In genomic region chr11:111186308-111186967, GRCh38 we compare ENCODE assay signal across 18 cellular contexts. TPM values are rescaled to one million over a fixed set of nuclear protein-coding genes. Genes with fewer than 3 reads are reported as not detected.
"Had no signal": no experiment of that assay in that cellular context is flagged by ENCODE, and none has a peak within 500 bp of the region (broad histone marks: within the 10 kb centered on the region; RNA-seq: fewer than 3 reads in every experiment).

No MANE protein-coding gene starts in this region.

- H3K27me3 ChIP-seq: transverse colon had no signal

- ATAC-seq: activated CD8-positive, alpha-beta memory T cell treated with anti-CD3 and anti-CD28 coated beads, Interleukin-2, amount 10 ng/mL, durations not matched to agents 7 days and 5 days; mucosa of descending colon; right cardiac atrium; stimulated activated effector memory CD8-positive, alpha-beta T cell treated with anti-CD3 and anti-CD28 coated beads, Interleukin-12 subunit alpha, Interleukin-12 subunit beta, amount 100 ng/mL, for 72 hours had no signal

- H3K4me2 ChIP-seq: smooth muscle cell had no signal

- H3K4me3 ChIP-seq: mucosa of descending colon, smooth muscle cell, transverse colon had no signal

- H3K9me3 ChIP-seq: mucosa of descending colon, transverse colon had no signal

- H3K36me3 ChIP-seq: transverse colon had no signal

- H3K27ac ChIP-seq: transverse colon had no signal

- DNase-seq: activated CD4-positive, alpha-beta T cell treated with anti-CD3 and anti-CD28 coated beads for 1 hour; activated CD4-positive, alpha-beta T cell treated with anti-CD3 and anti-CD28 coated beads, Interleukin-2, amount 50 U/mL, for 48 hours; activated CD8-positive, alpha-beta memory T cell treated with anti-CD3 and anti-CD28 coated beads, Interleukin-2, amount 10 ng/mL, durations not matched to agents 7 days and 5 days; activated gamma-delta T cell; activated T-cell treated with anti-CD3 and anti-CD28 coated beads, Interleukin-2, amount 50 U/mL, for 24 hours; cerebellar nuclear complex; endodermal cell; erythroblast; immature natural killer cell; mucosa of descending colon; occipital lobe; right cardiac atrium; transverse colon had no signal

RNA-seq across cellular contexts. Expression of gene POU2AF2, which starts 59.1 kb away (rescaled TPM):
- total RNA-seq: activated CD8-positive, alpha-beta memory T cell treated with anti-CD3 and anti-CD28 coated beads, Interleukin-2, amount 10 ng/mL, durations not matched to agents 7 days and 5 days; dermis microvascular lymphatic vessel endothelial cell; endodermal cell; lung microvascular endothelial cell; occipital lobe; progenitor cell of endocrine pancreas; right cardiac atrium; smooth muscle cell had no signal
- polyA plus RNA-seq: immature natural killer cell, right cardiac atrium, smooth muscle cell had no signal
